ENCODE assay signal across 16 cellular contexts in the genomic region with DNA sequence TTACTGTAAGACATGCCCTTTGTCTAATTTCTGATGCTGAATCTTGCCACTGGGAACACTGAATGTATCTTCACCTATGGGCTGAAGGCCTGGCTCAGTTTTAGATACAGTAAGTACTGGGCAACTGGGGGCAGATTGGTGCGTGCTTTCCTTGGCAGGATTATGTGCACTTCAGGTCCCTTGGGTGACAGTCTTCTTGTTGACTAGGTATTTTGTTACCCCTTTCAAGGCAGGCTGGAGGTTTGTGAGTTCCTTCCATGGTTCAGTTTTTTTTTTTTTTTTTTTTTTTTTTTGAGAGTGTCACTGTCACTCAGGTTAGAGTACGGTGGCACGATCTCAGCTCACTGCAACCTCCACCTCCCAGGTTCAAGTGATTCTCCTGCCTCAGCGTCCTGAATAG.
"Had no signal": no experiment of that assay in that cellular context is flagged by ENCODE, and none has a peak within 500 bp of the region (broad histone marks: within the 10 kb centered on the region; RNA-seq: fewer than 3 reads in every experiment).

No MANE protein-coding gene starts in this region.

- H3K27ac ChIP-seq: brain microvascular endothelial cell, dorsolateral prefrontal cortex, pancreas, sigmoid colon, spleen, upper lobe of right lung, WERI-Rb-1 had no signal

- ATAC-seq: pancreas, upper lobe of right lung had no signal

- DNase-seq: activated CD4-positive, alpha-beta T cell treated with anti-CD3 and anti-CD28 coated beads, Interleukin-2, amount 50 U/mL, for 48 hours; anterior cingulate cortex; brain microvascular endothelial cell; central memory CD4-positive, alpha-beta T cell; dorsolateral prefrontal cortex; foreskin fibroblast; glutamatergic neuron; hypothalamus; pancreas; sigmoid colon; spleen; stimulated activated naive CD4-positive, alpha-beta T cell; SW 1271; upper lobe of right lung; WERI-Rb-1 had no signal

- H3K27me3 ChIP-seq: brain microvascular endothelial cell, dorsolateral prefrontal cortex, pancreas, sigmoid colon, spleen, upper lobe of right lung had no signal

- H3K4me1 ChIP-seq: pancreas had no signal

- H3K4me3 ChIP-seq: dorsolateral prefrontal cortex, lung, pancreas, sigmoid colon, spleen, upper lobe of right lung had no signal

- H3K9me3 ChIP-seq: pancreas, sigmoid colon, spleen, upper lobe of right lung had no signal
